17 cellular contexts compared by ENCODE assay signal in the genomic region with DNA sequence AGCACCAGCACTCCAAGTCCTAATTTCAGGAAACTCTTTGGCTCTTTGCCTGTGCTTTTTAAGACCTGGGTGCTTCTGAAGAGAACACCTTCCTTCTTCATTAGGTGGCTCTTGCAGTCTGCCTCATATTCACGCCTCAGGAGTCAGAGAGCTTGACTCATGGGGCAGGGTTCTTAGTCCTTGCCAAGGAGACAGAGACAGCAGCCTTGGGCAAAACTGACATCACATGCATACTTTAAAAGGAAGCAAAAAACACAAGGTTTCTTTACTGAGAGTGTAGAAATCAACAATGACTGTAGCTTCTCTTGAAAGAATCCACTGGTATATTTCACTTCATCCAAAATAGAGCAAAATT.
A peak's percentile ranks its signal among the peaks of the same experiment; 100 is the strongest.
DNase-seq lines count a peak whose midpoint lies in the region; ATAC-seq, FAIRE-seq and TF ChIP-seq lines count a peak whose summit lies in the region.
"Had no signal": no experiment of that assay in that cellular context is flagged by ENCODE, and none has a peak within 500 bp of the region (broad histone marks: within the 10 kb centered on the region; RNA-seq: fewer than 3 reads in every experiment).

No MANE protein-coding gene starts in this region.

- ATAC-seq in esophagus mucosa, result peak; percentile 99

- H3K4me3 ChIP-seq in SJCRH30 (no peak overlapping the region), tibial artery (no peak overlapping the region)
- H3K4me3 ChIP-seq: HAP-1 had no signal

- intact Hi-C loops in tibial artery (cut with DNase I; ENCODE audit: low total_unique reads), result no loop called here

- no peaks in the 10 kb centered on the region for H3K9me3 ChIP-seq in SJCRH30 (replicated peaks)
- H3K9me3 ChIP-seq in tibial artery, result no peaks in the 10 kb centered on the region
- H3K9me3 ChIP-seq: HAP-1 had no signal

- H3K27ac ChIP-seq in caudate nucleus (ENCODE audit: low read depth, low read length), result no peak overlapping the region
- H3K27ac ChIP-seq in SJCRH30, result no peak overlapping the region
- H3K27ac ChIP-seq in tibial artery, result no peak overlapping the region
- H3K27ac ChIP-seq: C4-2B had no signal

- peak; percentile 86 for DNase-seq in Daoy (ENCODE audit: low read depth)
- DNase-seq in RCC 7860 (ENCODE audit: low spot score), result peak; percentile 90
- DNase-seq in myocyte (ENCODE audit: low read depth), result peak; percentile 33
- no peak for DNase-seq in DMS 273 (lab: John Stamatoyannopoulos, UW; ENCODE audit: unreplicated experiment)
- DNase-seq in caudate nucleus (lab: John Stamatoyannopoulos, UW), result no peak
- no peak for DNase-seq in SJCRH30
- no peak for DNase-seq in tibial artery
- DNase-seq: activated CD8-positive, alpha-beta memory T cell treated with anti-CD3 and anti-CD28 coated beads for 24 hours; activated gamma-delta T cell; GDM1; immature natural killer cell; NCI-H1105; NCI-H446 treated with DMSO at 0.1 percent for 48 hours; T-helper 9 cell had no signal

- H3K36me3 ChIP-seq in SJCRH30 (no peaks in the 10 kb centered on the region), tibial artery (no peaks in the 10 kb centered on the region)
- H3K36me3 ChIP-seq: HAP-1 had no signal

- FAIRE-seq in RCC 7860 (lab: Jason Lieb, UNC), result peak; percentile 95

- TF ChIP-seq CTCF in tibial artery (IDR thresholded peaks at IDR 0.05), result no peak

- H3K4me1 ChIP-seq in SJCRH30 (no peaks in the 10 kb centered on the region), tibial artery (peaks cover 0 to 15% (median 1%) of the 10 kb centered on the region in 4 donors)
- H3K4me1 ChIP-seq: HAP-1 had no signal

- H3K27me3 ChIP-seq in SJCRH30, result no peaks in the 10 kb centered on the region; the same call in 1 of the 2 replicates
- H3K27me3 ChIP-seq in tibial artery, result no peaks in the 10 kb centered on the region

Comparison
In these comparisons a context has a peak if more than half of its experiments do, and no peak if none do; other contexts are left out.
1. DNase-seq: peak in Daoy (single experiment), RCC 7860 (single experiment) and myocyte (single experiment); none in DMS 273 (single experiment), caudate nucleus (0 of 61), SJCRH30 (0 of 2) and tibial artery (0 of 2).